23 cellular contexts compared by ENCODE assay signal in the genomic region with DNA sequence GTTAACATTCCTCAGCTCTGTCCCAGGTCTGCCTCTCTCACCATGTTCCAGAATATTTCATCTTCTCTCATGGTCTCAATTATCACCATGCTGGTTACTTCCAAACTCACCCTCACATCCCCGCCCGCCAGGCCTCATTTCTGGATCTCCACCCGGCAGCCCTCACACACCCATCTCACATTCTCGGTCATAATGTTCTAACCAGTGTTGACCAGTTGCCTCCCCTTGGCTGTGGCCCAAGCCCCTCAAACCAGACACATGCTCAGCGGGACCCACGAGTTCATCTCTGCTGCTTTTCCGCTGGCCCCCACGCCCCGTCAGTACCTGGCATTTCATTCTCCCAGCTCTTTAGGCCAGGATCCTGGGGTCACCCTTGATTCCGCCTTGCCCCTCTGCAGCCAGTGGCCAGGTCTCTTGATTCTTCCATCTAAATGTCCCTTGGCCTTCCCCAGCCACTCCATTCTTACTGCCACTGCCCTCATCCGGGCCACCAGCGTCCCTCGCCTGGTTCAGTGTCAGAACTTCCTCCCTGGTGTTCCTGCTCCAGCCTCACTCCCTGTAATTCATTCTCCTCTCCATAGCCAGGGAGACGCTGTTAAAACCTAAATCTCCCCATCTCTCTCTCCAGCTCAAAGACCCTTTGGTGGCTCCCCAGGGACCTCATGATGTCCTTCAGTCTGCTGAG.
A peak's percentile ranks its signal among the peaks of the same experiment; 100 is the strongest.
DNase-seq lines count a peak whose midpoint lies in the region; ATAC-seq and TF ChIP-seq lines count a peak whose summit lies in the region.
"Had no signal": no experiment of that assay in that cellular context is flagged by ENCODE, and none has a peak within 500 bp of the region (broad histone marks: within the 10 kb centered on the region; RNA-seq: fewer than 3 reads in every experiment).

No MANE protein-coding gene starts in this region.

- intact Hi-C loops in upper lobe of right lung (cut with DNase I), result no loop called here

- H3K27ac ChIP-seq in upper lobe of right lung, result peak overlapping the region; percentile 56
- H3K27ac ChIP-seq: foreskin keratinocyte, lower lobe of right lung had no signal

- ATAC-seq in activated naive CD8-positive, alpha-beta T cell treated with anti-CD3 and anti-CD28 coated beads, Interleukin-2, amount 10 ng/mL, durations not matched to agents 7 days and 5 days (ENCODE audit: low read depth), result no peak
- ATAC-seq in activated naive CD8-positive, alpha-beta T cell treated with anti-CD3 and anti-CD28 coated beads, Interleukin-2, amount 50 U/mL, for 24 hours, result no peak
- no peak for ATAC-seq in activated T-helper 17 cell treated with anti-CD3 and anti-CD28 coated beads, Interleukin-2, amount 50 U/mL, for 72 hours (replicated peaks)
- no peak for ATAC-seq in natural killer cell treated with Interleukin-12 subunit alpha and Interleukin-12 subunit beta and Interleukin-15 and Interleukin-18, amount 100 ng/mL, for 72 hours
- ATAC-seq in upper lobe of right lung (no peak), GM21526 (IDR thresholded peaks at IDR 0.05; ENCODE audit: low FRiP score, unreplicated experiment) (no peak)
- no peak for ATAC-seq in stimulated activated naive CD8-positive, alpha-beta T cell treated with anti-CD3 and anti-CD28 coated beads, Interleukin-15, Interleukin-2, amounts not matched to agents 100 U/mL and 50 U/mL, for 24 hours
- ATAC-seq: foreskin keratinocyte, lower lobe of right lung, right cardiac atrium, SK-N-SH treated with all-trans-retinoic acid at 6 μM for 48 hours had no signal

- POLR2A ChIA-PET in activated naive CD8-positive, alpha-beta T cell treated with anti-CD3 and anti-CD28 coated beads, Interleukin-2, amount 10 ng/mL, durations not matched to agents 7 days and 5 days (lab: Charles Lee), result interaction anchor here (0.9 to 3.0 kb wide), 3 partner anchors 12 to 142 kb away, joined by 3 to 12 read pairs (median 5); a partner anchor contains a TSS

- H3K4me3 ChIP-seq in upper lobe of right lung, result no peak overlapping the region
- H3K4me3 ChIP-seq: lower lobe of right lung, transverse colon had no signal

- H3K9me3 Mint-ChIP-seq in activated naive CD8-positive, alpha-beta T cell treated with anti-CD3 and anti-CD28 coated beads, Interleukin-2, amount 10 ng/mL, durations not matched to agents 7 days and 5 days, result peaks cover 3% of the 10 kb centered on the region
- H3K9me3 Mint-ChIP-seq in activated naive CD8-positive, alpha-beta T cell treated with anti-CD3 and anti-CD28 coated beads, Interleukin-2, amount 50 U/mL, for 24 hours, result no peaks in the 10 kb centered on the region
- no peaks in the 10 kb centered on the region for H3K9me3 Mint-ChIP-seq in activated T-helper 17 cell treated with anti-CD3 and anti-CD28 coated beads, Interleukin-2, amount 50 U/mL, for 72 hours
- no peaks in the 10 kb centered on the region for H3K9me3 Mint-ChIP-seq in natural killer cell treated with Interleukin-12 subunit alpha and Interleukin-12 subunit beta and Interleukin-15 and Interleukin-18, amount 100 ng/mL, for 72 hours
- H3K9me3 Mint-ChIP-seq: H9 had no signal

- H3K9me3 ChIP-seq in upper lobe of right lung, result no peaks in the 10 kb centered on the region
- H3K9me3 ChIP-seq: lower lobe of right lung, transverse colon had no signal

- no peak overlapping the region for H3K4me3 Mint-ChIP-seq in activated naive CD8-positive, alpha-beta T cell treated with anti-CD3 and anti-CD28 coated beads, Interleukin-2, amount 10 ng/mL, durations not matched to agents 7 days and 5 days
- H3K4me3 Mint-ChIP-seq in activated naive CD8-positive, alpha-beta T cell treated with anti-CD3 and anti-CD28 coated beads, Interleukin-2, amount 50 U/mL, for 24 hours, result no peak overlapping the region
- no peak overlapping the region for H3K4me3 Mint-ChIP-seq in activated T-helper 17 cell treated with anti-CD3 and anti-CD28 coated beads, Interleukin-2, amount 50 U/mL, for 72 hours
- H3K4me3 Mint-ChIP-seq in natural killer cell treated with Interleukin-12 subunit alpha and Interleukin-12 subunit beta and Interleukin-15 and Interleukin-18, amount 100 ng/mL, for 72 hours, result peak overlapping the region; percentile 15
- H3K4me3 Mint-ChIP-seq: H9 had no signal

- no peak for TF ChIP-seq CTCF in upper lobe of right lung (IDR thresholded peaks at IDR 0.05)

- peaks cover 37% of the 10 kb centered on the region for H3K36me3 Mint-ChIP-seq in activated naive CD8-positive, alpha-beta T cell treated with anti-CD3 and anti-CD28 coated beads, Interleukin-2, amount 10 ng/mL, durations not matched to agents 7 days and 5 days
- H3K36me3 Mint-ChIP-seq in activated naive CD8-positive, alpha-beta T cell treated with anti-CD3 and anti-CD28 coated beads, Interleukin-2, amount 50 U/mL, for 24 hours (ENCODE audit: low read depth), result no peaks in the 10 kb centered on the region
- H3K36me3 Mint-ChIP-seq in activated T-helper 17 cell treated with anti-CD3 and anti-CD28 coated beads, Interleukin-2, amount 50 U/mL, for 72 hours (ENCODE audit: low read depth), result peaks cover 7% of the 10 kb centered on the region
- peaks cover 5% of the 10 kb centered on the region for H3K36me3 Mint-ChIP-seq in natural killer cell treated with Interleukin-12 subunit alpha and Interleukin-12 subunit beta and Interleukin-15 and Interleukin-18, amount 100 ng/mL, for 72 hours

- H3K4me1 ChIP-seq in upper lobe of right lung, result peaks cover 30% of the 10 kb centered on the region
- H3K4me1 ChIP-seq: foreskin keratinocyte had no signal

- no peak for DNase-seq in activated naive CD8-positive, alpha-beta T cell treated with anti-CD3 and anti-CD28 coated beads, Interleukin-2, amount 10 ng/mL, durations not matched to agents 7 days and 5 days
- no peak for DNase-seq in activated naive CD8-positive, alpha-beta T cell treated with anti-CD3 and anti-CD28 coated beads, Interleukin-2, amount 50 U/mL, for 24 hours
- no peak for DNase-seq in natural killer cell treated with Interleukin-12 subunit alpha and Interleukin-12 subunit beta and Interleukin-15 and Interleukin-18, amount 100 ng/mL, for 72 hours (ENCODE audit: low spot score)
- DNase-seq in upper lobe of right lung, result peak; percentile 49
- DNase-seq in stimulated activated naive CD8-positive, alpha-beta T cell treated with anti-CD3 and anti-CD28 coated beads, Interleukin-15, Interleukin-2, amounts not matched to agents 100 U/mL and 50 U/mL, for 24 hours, result no peak
- DNase-seq in OCI-M1 (lab: John Stamatoyannopoulos, UW), result no peak
- DNase-seq: activated CD4-positive, alpha-beta T cell treated with anti-CD3 and anti-CD28 coated beads for 1 hour; anterior cingulate cortex; DMS79; foreskin keratinocyte; H9; hippocampal formation; islet precursor cell; lower lobe of right lung; NCI-H1092 treated with DMSO at 0.1 percent for 48 hours; NCI-H2081 treated with DMSO at 0.1 percent for 48 hours; NCI-H510A; right cardiac atrium; RPMI8226; transverse colon had no signal

- H3K27me3 Mint-ChIP-seq in activated naive CD8-positive, alpha-beta T cell treated with anti-CD3 and anti-CD28 coated beads, Interleukin-2, amount 10 ng/mL, durations not matched to agents 7 days and 5 days, result no peaks in the 10 kb centered on the region
- peaks cover 13% of the 10 kb centered on the region for H3K27me3 Mint-ChIP-seq in activated naive CD8-positive, alpha-beta T cell treated with anti-CD3 and anti-CD28 coated beads, Interleukin-2, amount 50 U/mL, for 24 hours
- no peaks in the 10 kb centered on the region for H3K27me3 Mint-ChIP-seq in activated T-helper 17 cell treated with anti-CD3 and anti-CD28 coated beads, Interleukin-2, amount 50 U/mL, for 72 hours
- H3K27me3 Mint-ChIP-seq in natural killer cell treated with Interleukin-12 subunit alpha and Interleukin-12 subunit beta and Interleukin-15 and Interleukin-18, amount 100 ng/mL, for 72 hours, result no peaks in the 10 kb centered on the region

- H3K27ac Mint-ChIP-seq in activated naive CD8-positive, alpha-beta T cell treated with anti-CD3 and anti-CD28 coated beads, Interleukin-2, amount 10 ng/mL, durations not matched to agents 7 days and 5 days, result peak overlapping the region; percentile 96
- no peak overlapping the region for H3K27ac Mint-ChIP-seq in activated naive CD8-positive, alpha-beta T cell treated with anti-CD3 and anti-CD28 coated beads, Interleukin-2, amount 50 U/mL, for 24 hours
- peak overlapping the region; percentile 31 for H3K27ac Mint-ChIP-seq in activated T-helper 17 cell treated with anti-CD3 and anti-CD28 coated beads, Interleukin-2, amount 50 U/mL, for 72 hours
- peak overlapping the region; percentile 91 for H3K27ac Mint-ChIP-seq in natural killer cell treated with Interleukin-12 subunit alpha and Interleukin-12 subunit beta and Interleukin-15 and Interleukin-18, amount 100 ng/mL, for 72 hours
- H3K27ac Mint-ChIP-seq: H9 had no signal

- no peaks in the 10 kb centered on the region for H3K27me3 ChIP-seq in upper lobe of right lung
- H3K27me3 ChIP-seq: foreskin keratinocyte, transverse colon had no signal

- H3K4me1 Mint-ChIP-seq in activated naive CD8-positive, alpha-beta T cell treated with anti-CD3 and anti-CD28 coated beads, Interleukin-2, amount 10 ng/mL, durations not matched to agents 7 days and 5 days, result peaks cover 78% of the 10 kb centered on the region
- H3K4me1 Mint-ChIP-seq in activated naive CD8-positive, alpha-beta T cell treated with anti-CD3 and anti-CD28 coated beads, Interleukin-2, amount 50 U/mL, for 24 hours, result peaks cover 57% of the 10 kb centered on the region
- peaks cover 39% of the 10 kb centered on the region for H3K4me1 Mint-ChIP-seq in activated T-helper 17 cell treated with anti-CD3 and anti-CD28 coated beads, Interleukin-2, amount 50 U/mL, for 72 hours
- peaks cover 46 to 67% of the 10 kb centered on the region in 2 donors for H3K4me1 Mint-ChIP-seq in natural killer cell treated with Interleukin-12 subunit alpha and Interleukin-12 subunit beta and Interleukin-15 and Interleukin-18, amount 100 ng/mL, for 72 hours (ENCODE audit: low read depth in 2 of 2)

- H3K36me3 ChIP-seq in upper lobe of right lung, result no peaks in the 10 kb centered on the region
- H3K36me3 ChIP-seq: transverse colon had no signal
